ENCODE assay signal across 1 cellular context in the genomic region with DNA sequence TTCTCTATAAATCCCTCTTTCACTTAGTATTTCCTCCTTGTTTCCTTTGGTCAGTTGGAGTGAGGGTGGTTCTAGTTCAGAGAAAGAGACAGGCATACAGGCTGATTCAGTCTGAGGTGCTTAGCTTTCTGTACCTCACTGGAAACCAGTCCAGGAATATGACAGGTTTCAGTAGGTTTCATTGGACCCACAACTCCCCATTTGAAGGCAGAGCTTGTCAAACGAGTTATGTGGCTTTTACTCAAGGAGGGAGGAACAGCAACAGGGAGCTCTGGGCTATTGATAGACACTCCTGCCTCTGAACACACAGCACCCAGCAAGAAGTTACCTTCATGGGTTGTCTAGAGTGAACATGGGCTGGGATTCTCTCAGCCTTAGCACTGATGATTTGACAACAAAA.
TF ChIP-seq lines count a peak whose summit lies in the region.

No MANE protein-coding gene starts in this region.

TF ChIP-seq in HEK293, 187 proteins besides CTCF, POLR2A, EP300 and RAD21 (continued from another document):
- TF ChIP-seq ZNF341 (tag by site-specific recombination; IDR thresholded peaks at IDR 0.05; ENCODE audit: low read depth) (peak; percentile 71), KLF8 (tag by site-specific recombination; IDR thresholded peaks at IDR 0.05) (no peak)
TF ChIP-seq in HEK293: peak in this region for 1.
